Comparison of ENCODE assay signal across 3 cellular contexts in genomic region chr6:137058037-137058436, GRCh38.
TF ChIP-seq lines count a peak whose summit lies in the region.

No MANE protein-coding gene starts in this region.

TF ChIP-seq in HepG2, 621 proteins besides CTCF, POLR2A, EP300 and RAD21:
- TF ChIP-seq ATF7 (IDR thresholded peaks at IDR 0.05), result peak; percentile 48; the same call in 1 of the 2 replicates
- TF ChIP-seq ATF7 (CRISPR knock-in tag; IDR thresholded peaks at IDR 0.05), result no peak
- TF ChIP-seq ZNF782 (CRISPR knock-in tag; IDR thresholded peaks at IDR 0.05; ENCODE audit: borderline replicate concordance), result no peak
- TF ChIP-seq, protein P1, sequence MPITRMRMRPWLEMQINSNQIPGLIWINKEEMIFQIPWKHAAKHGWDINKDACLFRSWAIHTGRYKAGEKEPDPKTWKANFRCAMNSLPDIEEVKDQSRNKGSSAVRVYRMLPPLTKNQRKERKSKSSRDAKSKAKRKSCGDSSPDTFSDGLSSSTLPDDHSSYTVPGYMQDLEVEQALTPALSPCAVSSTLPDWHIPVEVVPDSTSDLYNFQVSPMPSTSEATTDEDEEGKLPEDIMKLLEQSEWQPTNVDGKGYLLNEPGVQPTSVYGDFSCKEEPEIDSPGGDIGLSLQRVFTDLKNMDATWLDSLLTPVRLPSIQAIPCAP (CRISPR knock-in tag; IDR thresholded peaks at IDR 0.05; ENCODE audit: low read depth), result no peak
- TF ChIP-seq ISL2 (CRISPR knock-in tag; IDR thresholded peaks at IDR 0.05), result no peak

TF ChIP-seq in GM23338, 12 proteins besides CTCF, POLR2A, EP300 and RAD21:
- no peak for TF ChIP-seq POLR2AphosphoS5 (IDR thresholded peaks at IDR 0.05; ENCODE audit: low read depth)
- TF ChIP-seq EZH2phosphoT487 (IDR thresholded peaks at IDR 0.05; ENCODE audit: unreplicated experiment), result no peak
- TF ChIP-seq NANOG (IDR thresholded peaks at IDR 0.05; ENCODE audit: borderline replicate concordance), result no peak
- no peak for TF ChIP-seq JUNB (IDR thresholded peaks at IDR 0.05; ENCODE audit: unreplicated experiment)

TF ChIP-seq in HEK293, 187 proteins besides CTCF, POLR2A, EP300 and RAD21:
- TF ChIP-seq, protein P2, sequence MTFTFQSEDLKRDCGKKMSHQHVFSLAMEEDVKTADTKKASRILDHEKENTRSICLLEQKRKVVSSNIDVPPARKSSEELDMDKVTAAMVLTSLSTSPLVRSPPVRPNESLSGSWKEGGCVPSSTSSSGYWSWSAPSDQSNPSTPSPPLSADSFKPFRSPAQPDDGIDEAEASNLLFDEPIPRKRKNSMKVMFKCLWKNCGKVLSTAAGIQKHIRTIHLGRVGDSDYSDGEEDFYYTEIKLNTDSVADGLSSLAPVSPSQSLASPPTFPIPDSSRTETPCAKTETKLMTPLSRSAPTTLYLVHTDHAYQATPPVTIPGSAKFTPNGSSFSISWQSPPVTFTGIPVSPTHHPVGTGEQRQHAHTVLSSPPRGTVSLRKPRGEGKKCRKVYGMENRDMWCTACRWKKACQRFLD (tag by site-specific recombination; IDR thresholded peaks at IDR 0.05), result no peak
- peak; percentile 72 for TF ChIP-seq ZNF692 (tag by site-specific recombination; IDR thresholded peaks at IDR 0.05)
- TF ChIP-seq, protein P3, sequence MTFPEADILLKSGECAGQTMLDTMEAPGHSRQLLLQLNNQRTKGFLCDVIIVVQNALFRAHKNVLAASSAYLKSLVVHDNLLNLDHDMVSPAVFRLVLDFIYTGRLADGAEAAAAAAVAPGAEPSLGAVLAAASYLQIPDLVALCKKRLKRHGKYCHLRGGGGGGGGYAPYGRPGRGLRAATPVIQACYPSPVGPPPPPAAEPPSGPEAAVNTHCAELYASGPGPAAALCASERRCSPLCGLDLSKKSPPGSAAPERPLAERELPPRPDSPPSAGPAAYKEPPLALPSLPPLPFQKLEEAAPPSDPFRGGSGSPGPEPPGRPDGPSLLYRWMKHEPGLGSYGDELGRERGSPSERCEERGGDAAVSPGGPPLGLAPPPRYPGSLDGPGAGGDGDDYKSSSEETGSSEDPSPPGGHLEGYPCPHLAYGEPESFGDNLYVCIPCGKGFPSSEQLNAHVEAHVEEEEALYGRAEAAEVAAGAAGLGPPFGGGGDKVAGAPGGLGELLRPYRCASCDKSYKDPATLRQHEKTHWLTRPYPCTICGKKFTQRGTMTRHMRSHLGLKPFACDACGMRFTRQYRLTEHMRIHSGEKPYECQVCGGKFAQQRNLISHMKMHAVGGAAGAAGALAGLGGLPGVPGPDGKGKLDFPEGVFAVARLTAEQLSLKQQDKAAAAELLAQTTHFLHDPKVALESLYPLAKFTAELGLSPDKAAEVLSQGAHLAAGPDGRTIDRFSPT (tag by site-specific recombination; IDR thresholded peaks at IDR 0.05), result no peak
- TF ChIP-seq ZFP69B (tag by site-specific recombination; IDR thresholded peaks at IDR 0.05), result peak; percentile 62; the same call in 1 of the 2 replicates
- TF ChIP-seq, protein P4, sequence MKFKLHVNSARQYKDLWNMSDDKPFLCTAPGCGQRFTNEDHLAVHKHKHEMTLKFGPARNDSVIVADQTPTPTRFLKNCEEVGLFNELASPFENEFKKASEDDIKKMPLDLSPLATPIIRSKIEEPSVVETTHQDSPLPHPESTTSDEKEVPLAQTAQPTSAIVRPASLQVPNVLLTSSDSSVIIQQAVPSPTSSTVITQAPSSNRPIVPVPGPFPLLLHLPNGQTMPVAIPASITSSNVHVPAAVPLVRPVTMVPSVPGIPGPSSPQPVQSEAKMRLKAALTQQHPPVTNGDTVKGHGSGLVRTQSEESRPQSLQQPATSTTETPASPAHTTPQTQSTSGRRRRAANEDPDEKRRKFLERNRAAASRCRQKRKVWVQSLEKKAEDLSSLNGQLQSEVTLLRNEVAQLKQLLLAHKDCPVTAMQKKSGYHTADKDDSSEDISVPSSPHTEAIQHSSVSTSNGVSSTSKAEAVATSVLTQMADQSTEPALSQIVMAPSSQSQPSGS (tag by site-specific recombination; IDR thresholded peaks at IDR 0.05; ENCODE audit: low read depth), result peak; percentile 48
- no peak for TF ChIP-seq ZNF837 (tag by site-specific recombination; IDR thresholded peaks at IDR 0.05)
